20 cellular contexts compared by ENCODE assay signal in the genomic region with DNA sequence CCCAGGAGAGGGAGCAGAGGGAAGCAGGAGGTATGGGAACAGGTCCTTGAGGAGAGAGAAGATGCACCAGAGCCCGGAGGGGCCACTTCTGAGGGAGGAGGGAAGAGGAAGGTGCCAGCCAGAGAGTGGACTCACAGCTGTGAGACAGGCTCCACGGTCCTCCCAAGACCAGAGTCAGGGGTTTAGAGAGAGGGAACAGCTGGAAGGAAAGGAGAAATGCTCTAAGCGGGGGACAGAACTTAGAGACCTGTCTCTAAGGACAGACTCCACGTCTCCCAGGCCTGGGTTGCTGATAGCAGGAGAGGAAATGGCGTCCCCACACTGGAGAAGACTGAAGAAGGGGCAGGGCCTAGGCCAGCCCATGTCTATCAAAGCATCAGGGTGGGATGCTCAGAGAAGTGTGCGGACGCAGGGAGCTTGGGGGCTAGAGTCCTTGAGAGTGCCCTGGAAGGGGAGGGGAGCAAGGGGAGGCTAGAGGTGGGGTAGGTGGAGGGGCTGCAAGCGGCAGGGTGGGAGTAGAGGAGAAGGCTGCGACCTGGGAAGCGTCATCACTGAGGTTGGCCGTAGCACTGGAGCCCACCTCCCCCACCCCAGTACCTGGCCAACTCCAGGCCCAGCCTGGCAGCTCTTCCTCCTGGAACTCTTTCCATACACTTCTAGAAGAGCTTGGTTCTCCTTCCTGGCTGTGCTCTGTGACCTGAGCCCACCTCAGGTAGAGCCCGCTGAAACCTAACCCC. TPM values are rescaled to one million over a fixed set of nuclear protein-coding genes. Genes with fewer than 3 reads are reported as not detected.
DNase-seq lines count a peak whose midpoint lies in the region; ATAC-seq, FAIRE-seq and TF ChIP-seq lines count a peak whose summit lies in the region.
"Had no signal": no experiment of that assay in that cellular context is flagged by ENCODE, and none has a peak within 500 bp of the region (broad histone marks: within the 10 kb centered on the region; RNA-seq: fewer than 3 reads in every experiment).

No MANE protein-coding gene starts in this region.

- peaks cover 0 to 2% of the 10 kb centered on the region in 2 experiments for H4K20me1 ChIP-seq in H1 (replicated peaks in 1 of 2; ENCODE audit: control insufficient read depth in 1 of 2, insufficient read depth in 2 of 2, low read length in 2 of 2)
- no peaks in the 10 kb centered on the region for H4K20me1 ChIP-seq in MM.1S (ENCODE audit: insufficient read depth, low read length)

- H3K36me3 ChIP-seq in H1 (ENCODE audit: control insufficient read depth in 2 of 4, insufficient read depth in 4 of 4, low read length in 3 of 4) (no peaks in the 10 kb centered on the region), MM.1S (replicated peaks; ENCODE audit: insufficient read depth, low read length) (no peaks in the 10 kb centered on the region)
- H3K36me3 ChIP-seq: tibial artery had no signal

- H3K9me3 Mint-ChIP-seq in Calu3 (ENCODE audit: low read depth, unreplicated experiment): no peaks in the 10 kb centered on the region
- H3K9me3 Mint-ChIP-seq: activated CD8-positive, alpha-beta T cell treated with anti-CD3 and anti-CD28 coated beads for 36 hours; naive thymus-derived CD8-positive, alpha-beta T cell had no signal

- TF ChIP-seq CTCF in H1 (IDR thresholded peaks at IDR 0.05; ENCODE audit: control extremely low read depth in 1 of 3, insufficient read depth in 1 of 3, low read depth in 1 of 3, low read length in 3 of 3) (no peak), MM.1S (IDR thresholded peaks at IDR 0.05; ENCODE audit: low read length) (no peak), Calu3 (IDR thresholded peaks at IDR 0.05; ENCODE audit: unreplicated experiment) (no peak)

- ATAC-seq in HG03064 (IDR thresholded peaks at IDR 0.05; ENCODE audit: low read depth, unreplicated experiment) (peak; percentile 12), left colon (no peak)
- ATAC-seq: activated CD8-positive, alpha-beta T cell treated with anti-CD3 and anti-CD28 coated beads for 36 hours; naive thymus-derived CD8-positive, alpha-beta T cell had no signal

- H3K9ac ChIP-seq in H1 (replicated peaks in 1 of 4; ENCODE audit: extremely low read depth in 1 of 4, low read depth in 3 of 4, low read length in 3 of 4) (no peak overlapping the region), MM.1S (ENCODE audit: low read length) (no peak overlapping the region)
- H3K9ac ChIP-seq: KMS-11, SK-N-SH had no signal

- H3F3A ChIP-seq in MM.1S (ENCODE audit: insufficient read depth, low read length): no peaks in the 10 kb centered on the region

- no peak overlapping the region for H4K91ac ChIP-seq in H1 (replicated peaks; ENCODE audit: insufficient read length, low read length)

- H4K8ac ChIP-seq in H1 (ENCODE audit: extremely low read depth, insufficient read depth, low read length): no peak overlapping the region

- H2BK15ac ChIP-seq in H1 (ENCODE audit: low read length): no peak overlapping the region

- POLR2A ChIA-PET in H1 (lab: Charles Lee; ENCODE audit: partially characterized antibody): interaction anchor here (0.6 to 1.0 kb wide), 2 partner anchors 105 to 116 kb away, joined by 3 read pairs; no protein-coding TSS in a partner anchor

- no peak overlapping the region for H3K27ac Mint-ChIP-seq in Calu3 (ENCODE audit: unreplicated experiment)
- H3K27ac Mint-ChIP-seq: activated CD8-positive, alpha-beta T cell treated with anti-CD3 and anti-CD28 coated beads for 36 hours had no signal

- no peak for DNase-seq in GM12892 (ENCODE audit: insufficient read length)
- DNase-seq in GM19239 (ENCODE audit: insufficient read length, low spot score): no peak
- DNase-seq in H1 (ENCODE audit: low read depth in 1 of 2, low spot score in 2 of 2): peak in 1 of 2 experiments; percentile 40
- no peak for DNase-seq in left colon
- no peak for DNase-seq in effector CD4-positive, alpha-beta T cell
- DNase-seq in MM.1S: no peak
- DNase-seq in Calu3: no peak
- DNase-seq: activated CD8-positive, alpha-beta T cell treated with anti-CD3 and anti-CD28 coated beads for 36 hours; dorsolateral prefrontal cortex; EL; hypothalamus; naive thymus-derived CD8-positive, alpha-beta T cell; NCI-H1436 treated with DMSO at 0.1 percent for 48 hours; NCI-H446; SK-N-SH had no signal

- intact Hi-C loops in left colon (cut with DNase I, micrococcal nuclease): no loop called here
- intact Hi-C loops in Calu3 (cut with micrococcal nuclease; ENCODE audit: unreplicated experiment): no loop called here

- no peak for TF ChIP-seq EP300 in H1 (IDR thresholded peaks at IDR 0.05; ENCODE audit: borderline replicate concordance in 1 of 2, low read depth in 2 of 2, low read length in 2 of 2)

- H2BK12ac ChIP-seq in H1 (ENCODE audit: low read depth, low read length): 0 out of 2 replicates have a peak overlapping the region, but pooled peaks have one; percentile 27

- no peak overlapping the region for H2BK120ac ChIP-seq in H1 (replicated peaks; ENCODE audit: low read depth, low read length)

- no peak overlapping the region for H3K4me2 ChIP-seq in H1 (ENCODE audit: insufficient read depth in 1 of 2, low read depth in 2 of 2, low read length in 2 of 2)
- H3K4me2 ChIP-seq in MM.1S (ENCODE audit: low read depth, low read length): no peak overlapping the region
- H3K4me2 ChIP-seq: KMS-11, SK-N-SH had no signal

- H3K9me3 ChIP-seq in H1 (ENCODE audit: insufficient read depth in 2 of 2, low read depth in 1 of 2, low read length in 1 of 2): no peaks in the 10 kb centered on the region
- no peaks in the 10 kb centered on the region for H3K9me3 ChIP-seq in MM.1S (replicated peaks; ENCODE audit: insufficient read depth, low read length)
- H3K9me3 ChIP-seq: SK-N-SH, tibial artery had no signal

- H3K56ac ChIP-seq in H1 (replicated peaks; ENCODE audit: insufficient read length, low read depth, low read length): no peak overlapping the region

- no peaks in the 10 kb centered on the region for H3K79me2 ChIP-seq in H1 (ENCODE audit: control insufficient read depth in 1 of 2, insufficient read depth in 2 of 2, low read length in 2 of 2)
- no peaks in the 10 kb centered on the region for H3K79me2 ChIP-seq in MM.1S (ENCODE audit: low read length)

- 80% methylated on average over 12 of the region's 12 CpGs; no CpG with 5 or more reads in 1 of the 2 experiments for WGBS in H1 (ENCODE audit: extremely low coverage in 1 of 2, insufficient coverage in 1 of 2, insufficient read length in 1 of 2, insufficient replicate concordance in 2 of 2, low coverage in 1 of 2, low lambda C conversion rate in 2 of 2, missing lambda C conversion rate in 1 of 2), 2 experiments

- no peak overlapping the region for H3K23ac ChIP-seq in H1 (ENCODE audit: insufficient read length)

- CTCF ChIA-PET in H1 (lab: Charles Lee; ENCODE audit: partially characterized antibody) (interaction anchor here (0.6 to 9.2 kb wide), 9 partner anchors 8 to 742 kb away, joined by 3 to 54 read pairs (median 3); no protein-coding TSS in a partner anchor), Calu3 (lab: Charles Lee) (interaction anchor here (1.0 to 1.5 kb wide), 2 partner anchors 8 to 22 kb away, joined by 3 read pairs; no protein-coding TSS in a partner anchor)

- TF ChIP-seq POLR2A in GM12892 (IDR thresholded peaks at IDR 0.05; ENCODE audit: low read depth, low read length): no peak
- no peak for TF ChIP-seq POLR2A in H1 (IDR thresholded peaks at IDR 0.05; ENCODE audit: control extremely low read depth in 1 of 2, low read depth in 2 of 2, low read length in 2 of 2)

- H3K18ac ChIP-seq in H1 (ENCODE audit: extremely low read depth, low read length): no peak overlapping the region

- H2AK5ac ChIP-seq in H1 (ENCODE audit: low read depth, low read length): no peak overlapping the region

- no peak overlapping the region for H2AFZ ChIP-seq in H1 (ENCODE audit: low read length)
- H2AFZ ChIP-seq in MM.1S (ENCODE audit: low read length): no peak overlapping the region

- H3K4me1 ChIP-seq in H1 (replicated peaks in 1 of 4; ENCODE audit: control insufficient read depth in 3 of 4, insufficient read depth in 4 of 4, low read length in 3 of 4) (peaks cover 0 to 14% (median 5%) of the 10 kb centered on the region in 4 experiments; a peak in 5 of 7 replicates), MM.1S (ENCODE audit: low read length) (no peaks in the 10 kb centered on the region)

- no peak overlapping the region for H2BK5ac ChIP-seq in H1 (ENCODE audit: low read depth, low read length)

- H3K9me2 ChIP-seq in MM.1S (replicated peaks; ENCODE audit: insufficient read depth, low read length): no peaks in the 10 kb centered on the region
- H3K9me2 ChIP-seq: SK-N-SH had no signal

- BruUV-seq in Calu3 (replicated peaks; lab: Mats Ljungman, UMichigan): no TSS peak

- peaks cover 0 to 15% (median 11%) of the 10 kb centered on the region in 4 experiments; a peak in 4 of 7 replicates for H3K27me3 ChIP-seq in H1 (replicated peaks in 1 of 4; ENCODE audit: control insufficient read depth in 3 of 4, extremely low read depth in 1 of 4, insufficient read depth in 3 of 4, low read length in 3 of 4)
- no peaks in the 10 kb centered on the region for H3K27me3 ChIP-seq in MM.1S (replicated peaks; ENCODE audit: insufficient read depth, low read length)

- H3K4me3 Mint-ChIP-seq in Calu3 (ENCODE audit: low read depth, unreplicated experiment): no peak overlapping the region
- H3K4me3 Mint-ChIP-seq: activated CD8-positive, alpha-beta T cell treated with anti-CD3 and anti-CD28 coated beads for 36 hours; CD14-positive monocyte had no signal

- no peaks in the 10 kb centered on the region for H3K79me1 ChIP-seq in H1 (ENCODE audit: low read depth, low read length)

- no peak overlapping the region for H3K4me3 ChIP-seq in H1 (ENCODE audit: extremely low read depth in 1 of 4, insufficient read depth in 2 of 4, low read depth in 3 of 4, low read length in 4 of 4)
- H3K4me3 ChIP-seq in MM.1S (ENCODE audit: low read length): no peak overlapping the region
- H3K4me3 ChIP-seq: dorsolateral prefrontal cortex, tibial artery had no signal

- H2BK20ac ChIP-seq in H1 (ENCODE audit: low read length): no peak overlapping the region

- H3K27ac ChIP-seq in H1 (ENCODE audit: low read depth, low read length) (no peak overlapping the region), MM.1S (ENCODE audit: low read length) (no peak overlapping the region)
- H3K27ac ChIP-seq: KMS-11, tibial artery had no signal

- FAIRE-seq in GM12892 (lab: Jason Lieb, UNC): peak; percentile 5
- FAIRE-seq in GM19239 (lab: Jason Lieb, UNC): peak; percentile 4
- FAIRE-seq in H1 (lab: Jason Lieb, UNC): no peak
- FAIRE-seq: TTC549 had no signal

- peaks cover 7% of the 10 kb centered on the region for H3K36me3 Mint-ChIP-seq in Calu3 (ENCODE audit: insufficient read depth, unreplicated experiment)
- H3K36me3 Mint-ChIP-seq: naive thymus-derived CD8-positive, alpha-beta T cell had no signal

- peaks cover 9% of the 10 kb centered on the region; the same call in 1 of the 2 replicates for H3K23me2 ChIP-seq in H1 (ENCODE audit: low read depth, low read length)

- TF ChIP-seq RAD21 in H1 (IDR thresholded peaks at IDR 0.05 in 1 of 2, conservative IDR thresholded peaks at IDR 0.05 in 1 of 2; ENCODE audit: low read depth in 2 of 2, low read length in 2 of 2): no peak

- no peak overlapping the region for H4K5ac ChIP-seq in H1 (ENCODE audit: insufficient read length, low read depth, low read length)

- no peaks in the 10 kb centered on the region for H3K4me1 Mint-ChIP-seq in Calu3 (ENCODE audit: low read depth, unreplicated experiment)

- H3K4ac ChIP-seq in H1 (replicated peaks; ENCODE audit: insufficient read length, low read depth, low read length): no peak overlapping the region

- peaks cover 40% of the 10 kb centered on the region for H3K27me3 Mint-ChIP-seq in Calu3 (ENCODE audit: unreplicated experiment)

- no peak overlapping the region for H3K14ac ChIP-seq in H1 (ENCODE audit: insufficient read length)

RNA-seq across cellular contexts. Expression of gene GRID1, which starts 25.6 kb away (rescaled TPM):
- 0.06 TPM for polyA plus RNA-seq in GM12892 (2012; ENCODE audit: missing spikeins)
- 0.15 and 0.22 TPM in 2 replicates for total RNA-seq in H1 (2021; fragmentation: NEBNext Ultra II Directional; extraction: Animal tissue kit (Norgen Biotek cat#: 25700))
- 0.30 and 0.31 TPM in 2 replicates for polyA plus RNA-seq in H1 (2011; rRNA removed)
- polyA plus RNA-seq in H1 (2011; cell fraction: cytosol; rRNA removed): 0.21 TPM
- polyA plus RNA-seq in H1 (2011; cell fraction: nucleus; rRNA removed): 0.34 TPM
- 0.24 to 0.65 TPM (median 0.29 TPM) in 4 replicates for polyA plus RNA-seq in H1 (2012, experiment 1 of 2)
- 0.18 TPM for polyA plus RNA-seq in H1 (2012, experiment 2 of 2)
- polyA plus RNA-seq in H1 (2013, experiment 1 of 2): 0.32 TPM
- polyA plus RNA-seq in H1 (2013, experiment 2 of 2): 0.39 TPM
- 0.88 and 1.3 TPM in 2 replicates for polyA minus RNA-seq in H1 (2011; rRNA and poly(A)+ RNA removed)
- 0.37 TPM for polyA minus RNA-seq in H1 (2011; cell fraction: cytosol; rRNA and poly(A)+ RNA removed)
- polyA minus RNA-seq in H1 (2011; cell fraction: nucleus; rRNA and poly(A)+ RNA removed): 2.6 TPM
- 1 to 10 TPM in 1 of 2 donors, under 1 TPM in 1; 0.31 to 1.0 TPM for total RNA-seq in left colon
- total RNA-seq in Calu3 (2022): 0.10 TPM in 1 of 2 replicates, not detected in the other
- total RNA-seq: activated CD8-positive, alpha-beta T cell treated with anti-CD3 and anti-CD28 coated beads for 36 hours; naive thymus-derived CD8-positive, alpha-beta T cell had no signal
- polyA plus RNA-seq: CD14-positive monocyte; naive thymus-derived CD8-positive, alpha-beta T cell had no signal
